In genomic region chr15:80152896-80153876, GRCh38 we compare ENCODE assay signal across 8 cellular contexts. TPM values are rescaled to one million over a fixed set of nuclear protein-coding genes. Genes with fewer than 3 reads are reported as not detected.
DNase-seq lines count a peak whose midpoint lies in the region; ATAC-seq and TF ChIP-seq lines count a peak whose summit lies in the region.

Gene FAH, plus strand, starts transcription at chr15:80152999. Its CDS starts 56 bp downstream, at chr15:80153055.

- H3K27me3 Mint-ChIP-seq in CD8-positive, alpha-beta memory T cell, result no peaks in the 10 kb centered on the region
- peaks cover 12% of the 10 kb centered on the region for H3K27me3 Mint-ChIP-seq in brain

- H3K27ac Mint-ChIP-seq in CD8-positive, alpha-beta memory T cell, result peak within 1 kb of the TSS; percentile 57 to 96 (median 90)
- H3K27ac Mint-ChIP-seq in brain, result peak within 1 kb of the TSS; percentile 7 to 89 (median 50)

- H3K4me3 ChIP-seq in CD8-positive, alpha-beta memory T cell (ENCODE audit: low read length), result peak within 1 kb of the TSS; percentile 81
- H3K4me3 ChIP-seq in skeletal muscle tissue (ENCODE audit: low read length in 3 of 3), result peak within 1 kb of the TSS; percentile 79 to 92 (median 85)

- no peaks in the 10 kb centered on the region for H3K27me3 ChIP-seq in CD8-positive, alpha-beta memory T cell (ENCODE audit: insufficient read depth, low read length, poor library complexity, severe bottlenecking)
- H3K27me3 ChIP-seq in skeletal muscle tissue (ENCODE audit: control insufficient read depth in 3 of 3, insufficient read depth in 3 of 3, low read length in 3 of 3), result no peaks in the 10 kb centered on the region

- CTCF ChIA-PET in CD8-positive, alpha-beta memory T cell (lab: Charles Lee), result no interaction called here

- H3K4me1 ChIP-seq in CD8-positive, alpha-beta memory T cell (ENCODE audit: insufficient read depth, low read length), result peaks cover 10% of the 10 kb centered on the region
- H3K4me1 ChIP-seq in skeletal muscle tissue (ENCODE audit: control insufficient read depth in 3 of 3, insufficient read depth in 3 of 3, low read length in 3 of 3), result peaks cover 28 to 47% (median 29%) of the 10 kb centered on the region in 3 donors

- POLR2A ChIA-PET in CD8-positive, alpha-beta memory T cell (lab: Charles Lee), result interaction anchor here (0.7 to 1.6 kb wide), 3 partner anchors 8 to 854 kb away, joined by 3 to 4 read pairs (median 4); no protein-coding TSS in a partner anchor

- peak within 1 kb of the TSS; percentile 60 for H3K27ac ChIP-seq in CD8-positive, alpha-beta memory T cell (ENCODE audit: low read depth, low read length)
- peak within 1 kb of the TSS; percentile 76 for H3K27ac ChIP-seq in skeletal muscle tissue (ENCODE audit: low read depth, low read length)

- no peaks in the 10 kb centered on the region for H3K36me3 ChIP-seq in CD8-positive, alpha-beta memory T cell (ENCODE audit: insufficient read depth, low read length)
- peaks cover 0 to 4% (median 3%) of the 10 kb centered on the region in 3 donors for H3K36me3 ChIP-seq in skeletal muscle tissue (ENCODE audit: control insufficient read depth in 3 of 3, insufficient read depth in 3 of 3, low read length in 3 of 3)

- H3K4me1 Mint-ChIP-seq in CD8-positive, alpha-beta memory T cell, result peaks cover 13 to 25% (median 22%) of the 10 kb centered on the region in 3 donors
- peaks cover 45% of the 10 kb centered on the region for H3K4me1 Mint-ChIP-seq in brain

- TF ChIP-seq CTCF in brain (conservative IDR thresholded peaks at IDR 0.05), result no peak

- no peaks in the 10 kb centered on the region for H3K9me3 ChIP-seq in CD8-positive, alpha-beta memory T cell (ENCODE audit: low read length)
- H3K9me3 ChIP-seq in skeletal muscle tissue (ENCODE audit: control insufficient read depth in 3 of 3, low read length in 3 of 3), result no peaks in the 10 kb centered on the region

- H3K36me3 Mint-ChIP-seq in CD8-positive, alpha-beta memory T cell, result peaks cover 0 to 2% (median 0%) of the 10 kb centered on the region in 3 donors
- H3K36me3 Mint-ChIP-seq in brain, result no peaks in the 10 kb centered on the region

- no peaks in the 10 kb centered on the region for H3K9me3 Mint-ChIP-seq in CD8-positive, alpha-beta memory T cell
- no peaks in the 10 kb centered on the region for H3K9me3 Mint-ChIP-seq in brain

- peak within 1 kb of the TSS; percentile 89 to 95 (median 93) for H3K4me3 Mint-ChIP-seq in CD8-positive, alpha-beta memory T cell
- peak within 1 kb of the TSS; percentile 87 to 96 (median 90) for H3K4me3 Mint-ChIP-seq in brain

- DNase-seq in CD8-positive, alpha-beta memory T cell, result peak; percentile 13 to 53 (median 41)
- DNase-seq in SW480 (ENCODE audit: low spot score) (peak; percentile 44), iPS-NIHi11 (ENCODE audit: low spot score) (peak; percentile 49), NCI-H187 (lab: John Stamatoyannopoulos, UW) (no peak)

- peak within 1 kb of the TSS; percentile 63 to 82 (median 72) for H3K9ac ChIP-seq in skeletal muscle tissue (ENCODE audit: low read depth in 1 of 3, low read length in 3 of 3)

- peak; percentile 60 for ATAC-seq in GM19438 (IDR thresholded peaks at IDR 0.05; ENCODE audit: low read depth, unreplicated experiment)
- peak; percentile 32 for ATAC-seq in HG03565 (IDR thresholded peaks at IDR 0.05; ENCODE audit: unreplicated experiment)

RNA-seq across cellular contexts. Expression of gene FAH, which starts in this region (rescaled TPM):
- 10 to 100 TPM; 63.8 TPM for total RNA-seq in CD8-positive, alpha-beta memory T cell
- polyA plus RNA-seq in CD8-positive, alpha-beta memory T cell, result 4.8 TPM
- polyA plus RNA-seq in brain (ENCODE audit: insufficient read depth, low read depth, low replicate concordance), result 5.0 TPM
- 13.6 TPM for total RNA-seq in skeletal muscle tissue

Comparison
In these comparisons a context has a peak if more than half of its experiments do, and no peak if none do; other contexts are left out.
1. DNase-seq: peak in CD8-positive, alpha-beta memory T cell (5 of 5), SW480 (single experiment) and iPS-NIHi11 (single experiment); none in NCI-H187 (0 of 2).